ENCODE assay signal across 12 cellular contexts in genomic region chr7:87003872-87004798, GRCh38. TPM values are rescaled to one million over a fixed set of nuclear protein-coding genes. Genes with fewer than 3 reads are reported as not detected.
DNase-seq lines count a peak whose midpoint lies in the region; ATAC-seq, FAIRE-seq and TF ChIP-seq lines count a peak whose summit lies in the region.
"Had no signal": no experiment of that assay in that cellular context is flagged by ENCODE, and none has a peak within 500 bp of the region (broad histone marks: within the 10 kb centered on the region; RNA-seq: fewer than 3 reads in every experiment).

No MANE protein-coding gene starts in this region.

- H3K79me1 ChIP-seq in H1 (ENCODE audit: low read depth, low read length): peaks cover 2% of the 10 kb centered on the region; the same call in 1 of the 2 replicates

- no peak overlapping the region for H4K8ac ChIP-seq in H1 (ENCODE audit: extremely low read depth, insufficient read depth, low read length)

- no peaks in the 10 kb centered on the region for H3K9me3 ChIP-seq in H1 (ENCODE audit: insufficient read depth in 2 of 2, low read depth in 1 of 2, low read length in 1 of 2)

- H4K20me1 ChIP-seq in H1 (replicated peaks in 1 of 2; ENCODE audit: control insufficient read depth in 1 of 2, insufficient read depth in 2 of 2, low read length in 2 of 2): peaks cover 2 to 3% of the 10 kb centered on the region in 2 experiments

- no peak overlapping the region for H3K23ac ChIP-seq in H1 (ENCODE audit: insufficient read length)

- TF ChIP-seq POLR2A in H1 (IDR thresholded peaks at IDR 0.05; ENCODE audit: control extremely low read depth in 1 of 2, low read depth in 2 of 2, low read length in 2 of 2): no peak

- no peaks in the 10 kb centered on the region for H3K27me3 ChIP-seq in H1 (replicated peaks in 1 of 4; ENCODE audit: control insufficient read depth in 3 of 4, extremely low read depth in 1 of 4, insufficient read depth in 3 of 4, low read length in 3 of 4)

- no peaks in the 10 kb centered on the region for H3K36me3 ChIP-seq in H1 (ENCODE audit: control insufficient read depth in 2 of 4, insufficient read depth in 4 of 4, low read length in 3 of 4)

- CTCF ChIA-PET in H1 (lab: Charles Lee; ENCODE audit: partially characterized antibody): interaction anchor here (0.6 to 2.4 kb wide), 6 partner anchors 9 to 145 kb away, joined by 3 to 14 read pairs (median 4); no protein-coding TSS in a partner anchor

- H4K91ac ChIP-seq in H1 (replicated peaks; ENCODE audit: insufficient read length, low read length): no peak overlapping the region

- no peak for ATAC-seq in HG02884 (IDR thresholded peaks at IDR 0.05; ENCODE audit: unreplicated experiment)
- no peak for ATAC-seq in HG02571 (IDR thresholded peaks at IDR 0.05; ENCODE audit: unreplicated experiment)

- H2BK20ac ChIP-seq in H1 (ENCODE audit: low read length): no peak overlapping the region

- no peak overlapping the region for H3K27ac ChIP-seq in H1 (ENCODE audit: low read depth, low read length)

- H3K36me3 Mint-ChIP-seq in progenitor cell of endocrine pancreas (ENCODE audit: insufficient read depth): peaks cover 1% of the 10 kb centered on the region

- TF ChIP-seq CTCF in H1 (IDR thresholded peaks at IDR 0.05; ENCODE audit: control extremely low read depth in 1 of 3, insufficient read depth in 1 of 3, low read depth in 1 of 3, low read length in 3 of 3) (no peak), progenitor cell of endocrine pancreas (IDR thresholded peaks at IDR 0.05; ENCODE audit: unreplicated experiment) (no peak)

- no peak for TF ChIP-seq EP300 in H1 (IDR thresholded peaks at IDR 0.05; ENCODE audit: borderline replicate concordance in 1 of 2, low read depth in 2 of 2, low read length in 2 of 2)

- no peak overlapping the region for H2AK5ac ChIP-seq in H1 (ENCODE audit: low read depth, low read length)

- H3K56ac ChIP-seq in H1 (replicated peaks; ENCODE audit: insufficient read length, low read depth, low read length): no peak overlapping the region

- H4K5ac ChIP-seq in H1 (ENCODE audit: insufficient read length, low read depth, low read length): no peak overlapping the region

- peaks cover 2 to 10% (median 5%) of the 10 kb centered on the region in 4 experiments; a peak in 5 of 7 replicates for H3K4me1 ChIP-seq in H1 (replicated peaks in 1 of 4; ENCODE audit: control insufficient read depth in 3 of 4, insufficient read depth in 4 of 4, low read length in 3 of 4)

- peaks cover 22 to 92% of the 10 kb centered on the region in 2 experiments for H3K79me2 ChIP-seq in H1 (ENCODE audit: control insufficient read depth in 1 of 2, insufficient read depth in 2 of 2, low read length in 2 of 2)

- no peak overlapping the region for H3K9ac ChIP-seq in H1 (replicated peaks in 1 of 4; ENCODE audit: extremely low read depth in 1 of 4, low read depth in 3 of 4, low read length in 3 of 4)

- H3K4me1 Mint-ChIP-seq in progenitor cell of endocrine pancreas (ENCODE audit: low read depth): peaks cover 30% of the 10 kb centered on the region

- TF ChIP-seq RAD21 in H1 (IDR thresholded peaks at IDR 0.05 in 1 of 2, conservative IDR thresholded peaks at IDR 0.05 in 1 of 2; ENCODE audit: low read depth in 2 of 2, low read length in 2 of 2): no peak

- no peaks in the 10 kb centered on the region for H3K23me2 ChIP-seq in H1 (ENCODE audit: low read depth, low read length)

- H2BK5ac ChIP-seq in H1 (ENCODE audit: low read depth, low read length): no peak overlapping the region

- H2BK15ac ChIP-seq in H1 (ENCODE audit: low read length): no peak overlapping the region

- H3K4ac ChIP-seq in H1 (replicated peaks; ENCODE audit: insufficient read length, low read depth, low read length): no peak overlapping the region

- WGBS in H1 (ENCODE audit: extremely low coverage in 1 of 2, insufficient coverage in 1 of 2, insufficient read length in 1 of 2, insufficient replicate concordance in 2 of 2, low coverage in 1 of 2, low lambda C conversion rate in 2 of 2, missing lambda C conversion rate in 1 of 2), 2 experiments: 78% methylated on average over 9 of the region's 9 CpGs; no CpG with 5 or more reads in 1 of the 2 experiments

- H3K4me2 ChIP-seq in H1 (ENCODE audit: insufficient read depth in 1 of 2, low read depth in 2 of 2, low read length in 2 of 2): no peak overlapping the region

- no peak overlapping the region for H3K4me3 Mint-ChIP-seq in progenitor cell of endocrine pancreas (ENCODE audit: low read depth)
- H3K4me3 Mint-ChIP-seq: dendritic cell treated with granulocyte-macrophage colony-stimulating factor and Interleukin-4, amounts not matched to agents 40 ng/mL and 50 ng/mL, for 4 days had no signal

- no peak overlapping the region for H3K14ac ChIP-seq in H1 (ENCODE audit: insufficient read length)

- no peaks in the 10 kb centered on the region for H3K9me3 Mint-ChIP-seq in progenitor cell of endocrine pancreas (ENCODE audit: low read depth)
- H3K9me3 Mint-ChIP-seq: dendritic cell treated with granulocyte-macrophage colony-stimulating factor and Interleukin-4, amounts not matched to agents 40 ng/mL and 50 ng/mL, for 4 days had no signal

- no peak overlapping the region for H2BK120ac ChIP-seq in H1 (replicated peaks; ENCODE audit: low read depth, low read length)

- FAIRE-seq in H1 (lab: Jason Lieb, UNC): peak; percentile 19
- FAIRE-seq: A204.1 had no signal

- no peak overlapping the region for H2BK12ac ChIP-seq in H1 (ENCODE audit: low read depth, low read length)

- no peak overlapping the region for H3K18ac ChIP-seq in H1 (ENCODE audit: extremely low read depth, low read length)

- POLR2A ChIA-PET in H1 (lab: Charles Lee; ENCODE audit: partially characterized antibody): interaction anchor here (1.7 to 2.4 kb wide), 2 partner anchors 9 to 35 kb away, joined by 3 to 7 read pairs; no protein-coding TSS in a partner anchor

- peak overlapping the region; percentile 60 for H3K27ac Mint-ChIP-seq in progenitor cell of endocrine pancreas
- H3K27ac Mint-ChIP-seq: dendritic cell treated with granulocyte-macrophage colony-stimulating factor and Interleukin-4, amounts not matched to agents 40 ng/mL and 50 ng/mL, for 4 days had no signal

- H3K27me3 Mint-ChIP-seq in progenitor cell of endocrine pancreas: no peaks in the 10 kb centered on the region
- H3K27me3 Mint-ChIP-seq: dendritic cell treated with granulocyte-macrophage colony-stimulating factor and Interleukin-4, amounts not matched to agents 40 ng/mL and 50 ng/mL, for 4 days had no signal

- DNase-seq in NCI-H2081 (lab: John Stamatoyannopoulos, UW): peak; percentile 41 to 58
- DNase-seq in NCI-H2081 treated with DMSO at 0.1 percent for 48 hours (lab: John Stamatoyannopoulos, UW): no peak
- peak; percentile 27 for DNase-seq in NCI-H2227 (lab: John Stamatoyannopoulos, UW; ENCODE audit: unreplicated experiment)
- DNase-seq in H1 (ENCODE audit: low read depth in 1 of 2, low spot score in 2 of 2): no peak
- DNase-seq in progenitor cell of endocrine pancreas (ENCODE audit: low spot score, unreplicated experiment): no peak
- no peak for DNase-seq in cerebellar cortex (ENCODE audit: low spot score)
- DNase-seq: activated T-cell treated with anti-CD3 and anti-CD28 coated beads, Interleukin-2, amount 50 U/mL, for 48 hours; NCI-H187 had no signal

- H3K4me3 ChIP-seq in H1 (ENCODE audit: extremely low read depth in 1 of 4, insufficient read depth in 2 of 4, low read depth in 3 of 4, low read length in 4 of 4): no peak overlapping the region

- no peak overlapping the region for H2AFZ ChIP-seq in H1 (ENCODE audit: low read length)

TF ChIP-seq in H1, 55 proteins besides CTCF, POLR2A, EP300 and RAD21:
- no peak for TF ChIP-seq TEAD4 (IDR thresholded peaks at IDR 0.05; ENCODE audit: low read depth, low read length)
- TF ChIP-seq KDM1A (IDR thresholded peaks at IDR 0.05; ENCODE audit: borderline replicate concordance, low read length): no peak
- TF ChIP-seq EZH2 (IDR thresholded peaks at IDR 0.05; ENCODE audit: low read depth, low read length, severe bottlenecking): no peak
- no peak for TF ChIP-seq ASH2L (IDR thresholded peaks at IDR 0.05; ENCODE audit: low read length)
- no peak for TF ChIP-seq RXRA (IDR thresholded peaks at IDR 0.05; ENCODE audit: insufficient read depth, low read depth, low read length)
- no peak for TF ChIP-seq KDM4A (IDR thresholded peaks at IDR 0.05; ENCODE audit: low read depth, low read length, severe bottlenecking)
- TF ChIP-seq RNF2 (IDR thresholded peaks at IDR 0.05; ENCODE audit: borderline replicate concordance, low read depth, low read length, missing control alignments, poor library complexity, severe bottlenecking): no peak
- no peak for TF ChIP-seq CBX5 (IDR thresholded peaks at IDR 0.05; ENCODE audit: low read depth, low read length)
- TF ChIP-seq SUZ12 (IDR thresholded peaks at IDR 0.05; ENCODE audit: low read length): no peak
- no peak for TF ChIP-seq NANOG (IDR thresholded peaks at IDR 0.05; ENCODE audit: insufficient read depth, low read depth, low read length, poor library complexity, severe bottlenecking)
- no peak for TF ChIP-seq POLR2AphosphoS5 (IDR thresholded peaks at IDR 0.05; ENCODE audit: low read depth, low read length)
- no peak for TF ChIP-seq SP1 (IDR thresholded peaks at IDR 0.05; ENCODE audit: low read depth, low read length)

RNA-seq across cellular contexts. Expression of gene ELAPOR2, which starts 55.3 kb away (rescaled TPM):
- 32.9 TPM in 2 replicates for total RNA-seq in H1 (2021; fragmentation: NEBNext Ultra II Directional; extraction: Animal tissue kit (Norgen Biotek cat#: 25700))
- 11.2 and 12.9 TPM in 2 replicates for polyA plus RNA-seq in H1 (2011; rRNA removed)
- 16.9 TPM for polyA plus RNA-seq in H1 (2011; cell fraction: cytosol; rRNA removed)
- polyA plus RNA-seq in H1 (2011; cell fraction: nucleus; rRNA removed): 35.6 TPM
- polyA plus RNA-seq in H1 (2012, experiment 1 of 2): 19.1 to 30.8 TPM (median 25.8 TPM) in 4 replicates
- 1.0 TPM for polyA plus RNA-seq in H1 (2012, experiment 2 of 2)
- polyA plus RNA-seq in H1 (2013, experiment 1 of 2): 10.4 TPM
- polyA plus RNA-seq in H1 (2013, experiment 2 of 2): 9.9 TPM
- polyA minus RNA-seq in H1 (2011; rRNA and poly(A)+ RNA removed): 62.6 and 78.0 TPM in 2 replicates
- polyA minus RNA-seq in H1 (2011; cell fraction: cytosol; rRNA and poly(A)+ RNA removed): 27.8 TPM
- 110 TPM for polyA minus RNA-seq in H1 (2011; cell fraction: nucleus; rRNA and poly(A)+ RNA removed)
- 59.4 and 62.8 TPM in 2 replicates for total RNA-seq in progenitor cell of endocrine pancreas

Comparison
In these comparisons a context has a peak if more than half of its experiments do, and no peak if none do; other contexts are left out.
1. DNase-seq: peak in NCI-H2081 (2 of 2) and NCI-H2227 (single experiment); none in NCI-H2081 treated with DMSO at 0.1 percent for 48 hours (single experiment), H1 (0 of 2), progenitor cell of endocrine pancreas (single experiment) and cerebellar cortex (single experiment).